1 cellular context compared by ENCODE assay signal in genomic region chr19:8526345-8527062, GRCh38.
A peak's percentile ranks its signal among the peaks of the same experiment; 100 is the strongest.
TF ChIP-seq lines count a peak whose summit lies in the region.

No MANE protein-coding gene starts in this region.

TF ChIP-seq in HepG2, 621 proteins besides CTCF, POLR2A, EP300 and RAD21 (continued from another document and continues in another):
- peak; percentile 54; the same call in 1 of the 2 replicates for TF ChIP-seq GATAD1 (CRISPR knock-in tag; IDR thresholded peaks at IDR 0.05)
- no peak for TF ChIP-seq FOXM1 (CRISPR knock-in tag; IDR thresholded peaks at IDR 0.05)
- TF ChIP-seq MXI1 (IDR thresholded peaks at IDR 0.05; ENCODE audit: borderline replicate concordance, low read depth, low read length) = peak; percentile 30; the same call in 1 of the 3 replicates
- TF ChIP-seq, protein P1, sequence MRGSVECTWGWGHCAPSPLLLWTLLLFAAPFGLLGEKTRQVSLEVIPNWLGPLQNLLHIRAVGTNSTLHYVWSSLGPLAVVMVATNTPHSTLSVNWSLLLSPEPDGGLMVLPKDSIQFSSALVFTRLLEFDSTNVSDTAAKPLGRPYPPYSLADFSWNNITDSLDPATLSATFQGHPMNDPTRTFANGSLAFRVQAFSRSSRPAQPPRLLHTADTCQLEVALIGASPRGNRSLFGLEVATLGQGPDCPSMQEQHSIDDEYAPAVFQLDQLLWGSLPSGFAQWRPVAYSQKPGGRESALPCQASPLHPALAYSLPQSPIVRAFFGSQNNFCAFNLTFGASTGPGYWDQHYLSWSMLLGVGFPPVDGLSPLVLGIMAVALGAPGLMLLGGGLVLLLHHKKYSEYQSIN (CRISPR knock-in tag; IDR thresholded peaks at IDR 0.05; ENCODE audit: borderline replicate concordance) = no peak
- no peak for TF ChIP-seq PRDM4 (CRISPR knock-in tag; IDR thresholded peaks at IDR 0.05; ENCODE audit: borderline replicate concordance)
- no peak for TF ChIP-seq AGO1 (IDR thresholded peaks at IDR 0.05; ENCODE audit: low read depth, low read length, poor library complexity, severe bottlenecking)
- TF ChIP-seq ZNF687 (CRISPR knock-in tag; IDR thresholded peaks at IDR 0.05) = peak; percentile 90
- peak; percentile 56; the same call in 1 of the 2 replicates for TF ChIP-seq ZNF788 (CRISPR knock-in tag; IDR thresholded peaks at IDR 0.05; ENCODE audit: borderline replicate concordance)
- no peak for TF ChIP-seq JUNB (CRISPR knock-in tag; IDR thresholded peaks at IDR 0.05; ENCODE audit: borderline replicate concordance)
- TF ChIP-seq ZEB1 (IDR thresholded peaks at IDR 0.05; ENCODE audit: insufficient replicate concordance, low read depth) = peak; percentile 43
- TF ChIP-seq ZNF782 (CRISPR knock-in tag; IDR thresholded peaks at IDR 0.05; ENCODE audit: borderline replicate concordance) = no peak
- peak; percentile 4; the same call in 1 of the 2 replicates for TF ChIP-seq ZNF605 (CRISPR knock-in tag; IDR thresholded peaks at IDR 0.05)
- peak; percentile 77; the same call in 1 of the 2 replicates for TF ChIP-seq ZFP90 (CRISPR knock-in tag; IDR thresholded peaks at IDR 0.05; ENCODE audit: borderline replicate concordance)
- TF ChIP-seq ZNF33B (CRISPR knock-in tag; IDR thresholded peaks at IDR 0.05) = no peak
- TF ChIP-seq ZBTB20 (CRISPR knock-in tag; IDR thresholded peaks at IDR 0.05; ENCODE audit: borderline replicate concordance, low read depth) = no peak
- peak; percentile 74; the same call in 1 of the 2 replicates for TF ChIP-seq ZBTB38 (CRISPR knock-in tag; IDR thresholded peaks at IDR 0.05)
- TF ChIP-seq, protein P2, sequence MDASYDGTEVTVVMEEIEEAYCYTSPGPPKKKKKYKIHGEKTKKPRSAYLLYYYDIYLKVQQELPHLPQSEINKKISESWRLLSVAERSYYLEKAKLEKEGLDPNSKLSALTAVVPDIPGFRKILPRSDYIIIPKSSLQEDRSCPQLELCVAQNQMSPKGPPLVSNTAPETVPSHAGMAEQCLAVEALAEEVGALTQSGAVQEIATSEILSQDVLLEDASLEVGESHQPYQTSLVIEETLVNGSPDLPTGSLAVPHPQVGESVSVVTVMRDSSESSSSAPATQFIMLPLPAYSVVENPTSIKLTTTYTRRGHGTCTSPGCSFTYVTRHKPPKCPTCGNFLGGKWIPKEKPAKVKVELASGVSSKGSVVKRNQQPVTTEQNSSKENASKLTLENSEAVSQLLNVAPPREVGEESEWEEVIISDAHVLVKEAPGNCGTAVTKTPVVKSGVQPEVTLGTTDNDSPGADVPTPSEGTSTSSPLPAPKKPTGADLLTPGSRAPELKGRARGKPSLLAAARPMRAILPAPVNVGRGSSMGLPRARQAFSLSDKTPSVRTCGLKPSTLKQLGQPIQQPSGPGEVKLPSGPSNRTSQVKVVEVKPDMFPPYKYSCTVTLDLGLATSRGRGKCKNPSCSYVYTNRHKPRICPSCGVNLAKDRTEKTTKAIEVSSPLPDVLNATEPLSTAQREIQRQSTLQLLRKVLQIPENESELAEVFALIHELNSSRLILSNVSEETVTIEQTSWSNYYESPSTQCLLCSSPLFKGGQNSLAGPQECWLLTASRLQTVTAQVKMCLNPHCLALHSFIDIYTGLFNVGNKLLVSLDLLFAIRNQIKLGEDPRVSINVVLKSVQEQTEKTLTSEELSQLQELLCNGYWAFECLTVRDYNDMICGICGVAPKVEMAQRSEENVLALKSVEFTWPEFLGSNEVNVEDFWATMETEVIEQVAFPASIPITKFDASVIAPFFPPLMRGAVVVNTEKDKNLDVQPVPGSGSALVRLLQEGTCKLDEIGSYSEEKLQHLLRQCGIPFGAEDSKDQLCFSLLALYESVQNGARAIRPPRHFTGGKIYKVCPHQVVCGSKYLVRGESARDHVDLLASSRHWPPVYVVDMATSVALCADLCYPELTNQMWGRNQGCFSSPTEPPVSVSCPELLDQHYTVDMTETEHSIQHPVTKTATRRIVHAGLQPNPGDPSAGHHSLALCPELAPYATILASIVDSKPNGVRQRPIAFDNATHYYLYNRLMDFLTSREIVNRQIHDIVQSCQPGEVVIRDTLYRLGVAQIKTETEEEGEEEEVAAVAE (CRISPR knock-in tag; IDR thresholded peaks at IDR 0.05; ENCODE audit: borderline replicate concordance) = no peak
- TF ChIP-seq, protein P3, sequence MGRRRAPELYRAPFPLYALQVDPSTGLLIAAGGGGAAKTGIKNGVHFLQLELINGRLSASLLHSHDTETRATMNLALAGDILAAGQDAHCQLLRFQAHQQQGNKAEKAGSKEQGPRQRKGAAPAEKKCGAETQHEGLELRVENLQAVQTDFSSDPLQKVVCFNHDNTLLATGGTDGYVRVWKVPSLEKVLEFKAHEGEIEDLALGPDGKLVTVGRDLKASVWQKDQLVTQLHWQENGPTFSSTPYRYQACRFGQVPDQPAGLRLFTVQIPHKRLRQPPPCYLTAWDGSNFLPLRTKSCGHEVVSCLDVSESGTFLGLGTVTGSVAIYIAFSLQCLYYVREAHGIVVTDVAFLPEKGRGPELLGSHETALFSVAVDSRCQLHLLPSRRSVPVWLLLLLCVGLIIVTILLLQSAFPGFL (CRISPR knock-in tag; IDR thresholded peaks at IDR 0.05) = no peak
- peak; percentile 6; the same call in 1 of the 2 replicates for TF ChIP-seq KDM5A (IDR thresholded peaks at IDR 0.05; ENCODE audit: borderline replicate concordance, low read length)
- TF ChIP-seq ZZZ3 (CRISPR knock-in tag; IDR thresholded peaks at IDR 0.05; ENCODE audit: borderline replicate concordance) = no peak
- TF ChIP-seq, protein P4, sequence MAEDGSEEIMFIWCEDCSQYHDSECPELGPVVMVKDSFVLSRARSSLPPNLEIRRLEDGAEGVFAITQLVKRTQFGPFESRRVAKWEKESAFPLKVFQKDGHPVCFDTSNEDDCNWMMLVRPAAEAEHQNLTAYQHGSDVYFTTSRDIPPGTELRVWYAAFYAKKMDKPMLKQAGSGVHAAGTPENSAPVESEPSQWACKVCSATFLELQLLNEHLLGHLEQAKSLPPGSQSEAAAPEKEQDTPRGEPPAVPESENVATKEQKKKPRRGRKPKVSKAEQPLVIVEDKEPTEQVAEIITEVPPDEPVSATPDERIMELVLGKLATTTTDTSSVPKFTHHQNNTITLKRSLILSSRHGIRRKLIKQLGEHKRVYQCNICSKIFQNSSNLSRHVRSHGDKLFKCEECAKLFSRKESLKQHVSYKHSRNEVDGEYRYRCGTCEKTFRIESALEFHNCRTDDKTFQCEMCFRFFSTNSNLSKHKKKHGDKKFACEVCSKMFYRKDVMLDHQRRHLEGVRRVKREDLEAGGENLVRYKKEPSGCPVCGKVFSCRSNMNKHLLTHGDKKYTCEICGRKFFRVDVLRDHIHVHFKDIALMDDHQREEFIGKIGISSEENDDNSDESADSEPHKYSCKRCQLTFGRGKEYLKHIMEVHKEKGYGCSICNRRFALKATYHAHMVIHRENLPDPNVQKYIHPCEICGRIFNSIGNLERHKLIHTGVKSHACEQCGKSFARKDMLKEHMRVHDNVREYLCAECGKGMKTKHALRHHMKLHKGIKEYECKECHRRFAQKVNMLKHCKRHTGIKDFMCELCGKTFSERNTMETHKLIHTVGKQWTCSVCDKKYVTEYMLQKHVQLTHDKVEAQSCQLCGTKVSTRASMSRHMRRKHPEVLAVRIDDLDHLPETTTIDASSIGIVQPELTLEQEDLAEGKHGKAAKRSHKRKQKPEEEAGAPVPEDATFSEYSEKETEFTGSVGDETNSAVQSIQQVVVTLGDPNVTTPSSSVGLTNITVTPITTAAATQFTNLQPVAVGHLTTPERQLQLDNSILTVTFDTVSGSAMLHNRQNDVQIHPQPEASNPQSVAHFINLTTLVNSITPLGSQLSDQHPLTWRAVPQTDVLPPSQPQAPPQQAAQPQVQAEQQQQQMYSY (CRISPR knock-in tag; IDR thresholded peaks at IDR 0.05) = peak; percentile 34; the same call in 1 of the 2 replicates
- peak; percentile 45 for TF ChIP-seq ZNF232 (CRISPR knock-in tag; IDR thresholded peaks at IDR 0.05; ENCODE audit: borderline replicate concordance)
- peak; percentile 55 for TF ChIP-seq YEATS4 (CRISPR knock-in tag; IDR thresholded peaks at IDR 0.05; ENCODE audit: borderline replicate concordance)
- no peak for TF ChIP-seq ARID2 (CRISPR knock-in tag; IDR thresholded peaks at IDR 0.05; ENCODE audit: borderline replicate concordance)
- TF ChIP-seq ZNF768 (CRISPR knock-in tag; IDR thresholded peaks at IDR 0.05) = peak; percentile 5; the same call in 1 of the 2 replicates
- TF ChIP-seq, protein P5, sequence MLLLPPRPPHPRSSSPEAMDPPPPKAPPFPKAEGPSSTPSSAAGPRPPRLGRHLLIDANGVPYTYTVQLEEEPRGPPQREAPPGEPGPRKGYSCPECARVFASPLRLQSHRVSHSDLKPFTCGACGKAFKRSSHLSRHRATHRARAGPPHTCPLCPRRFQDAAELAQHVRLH (CRISPR knock-in tag; IDR thresholded peaks at IDR 0.05; ENCODE audit: borderline replicate concordance, low read depth) = peak; percentile 38; the same call in 1 of the 2 replicates
- no peak for TF ChIP-seq RNF2 (conservative IDR thresholded peaks at IDR 0.05; ENCODE audit: low read depth)
- TF ChIP-seq ZFX (CRISPR knock-in tag; IDR thresholded peaks at IDR 0.05; ENCODE audit: low read depth) = peak; percentile 32; the same call in 1 of the 2 replicates
- no peak for TF ChIP-seq ZBTB25 (CRISPR knock-in tag; IDR thresholded peaks at IDR 0.05)
- TF ChIP-seq SNAI1 (CRISPR knock-in tag; IDR thresholded peaks at IDR 0.05; ENCODE audit: borderline replicate concordance) = 0 out of 2 replicates have a peak, but pooled peaks have one; percentile 29
- TF ChIP-seq, protein P6, sequence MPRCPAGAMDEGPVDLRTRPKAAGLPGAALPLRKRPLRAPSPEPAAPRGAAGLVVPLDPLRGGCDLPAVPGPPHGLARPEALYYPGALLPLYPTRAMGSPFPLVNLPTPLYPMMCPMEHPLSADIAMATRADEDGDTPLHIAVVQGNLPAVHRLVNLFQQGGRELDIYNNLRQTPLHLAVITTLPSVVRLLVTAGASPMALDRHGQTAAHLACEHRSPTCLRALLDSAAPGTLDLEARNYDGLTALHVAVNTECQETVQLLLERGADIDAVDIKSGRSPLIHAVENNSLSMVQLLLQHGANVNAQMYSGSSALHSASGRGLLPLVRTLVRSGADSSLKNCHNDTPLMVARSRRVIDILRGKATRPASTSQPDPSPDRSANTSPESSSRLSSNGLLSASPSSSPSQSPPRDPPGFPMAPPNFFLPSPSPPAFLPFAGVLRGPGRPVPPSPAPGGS (CRISPR knock-in tag; IDR thresholded peaks at IDR 0.05) = no peak
- no peak for TF ChIP-seq CBX2 (IDR thresholded peaks at IDR 0.05; ENCODE audit: low read depth, low read length)
- TF ChIP-seq CBX2 (CRISPR knock-in tag; IDR thresholded peaks at IDR 0.05; ENCODE audit: low read depth) = no peak
- TF ChIP-seq, protein P7, sequence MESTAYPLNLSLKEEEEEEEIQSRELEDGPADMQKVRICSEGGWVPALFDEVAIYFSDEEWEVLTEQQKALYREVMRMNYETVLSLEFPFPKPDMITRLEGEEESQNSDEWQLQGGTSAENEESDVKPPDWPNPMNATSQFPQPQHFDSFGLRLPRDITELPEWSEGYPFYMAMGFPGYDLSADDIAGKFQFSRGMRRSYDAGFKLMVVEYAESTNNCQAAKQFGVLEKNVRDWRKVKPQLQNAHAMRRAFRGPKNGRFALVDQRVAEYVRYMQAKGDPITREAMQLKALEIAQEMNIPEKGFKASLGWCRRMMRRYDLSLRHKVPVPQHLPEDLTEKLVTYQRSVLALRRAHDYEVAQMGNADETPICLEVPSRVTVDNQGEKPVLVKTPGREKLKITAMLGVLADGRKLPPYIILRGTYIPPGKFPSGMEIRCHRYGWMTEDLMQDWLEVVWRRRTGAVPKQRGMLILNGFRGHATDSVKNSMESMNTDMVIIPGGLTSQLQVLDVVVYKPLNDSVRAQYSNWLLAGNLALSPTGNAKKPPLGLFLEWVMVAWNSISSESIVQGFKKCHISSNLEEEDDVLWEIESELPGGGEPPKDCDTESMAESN (CRISPR knock-in tag; conservative IDR thresholded peaks at IDR 0.05) = 0 out of 2 replicates have a peak, but pooled peaks have one; percentile 31
